1 cellular context compared by ENCODE assay signal in genomic region chr1:39720094-39720999, GRCh38.
TF ChIP-seq lines count a peak whose summit lies in the region.

No MANE protein-coding gene starts in this region.

TF ChIP-seq in K562, 482 proteins besides CTCF, POLR2A, EP300 and RAD21:
- TF ChIP-seq MXI1 (IDR thresholded peaks at IDR 0.05; ENCODE audit: low read depth, low read length) = no peak
- no peak for TF ChIP-seq ZNF76 (CRISPR knock-in tag; IDR thresholded peaks at IDR 0.05; ENCODE audit: borderline replicate concordance)
- TF ChIP-seq PHB2 (IDR thresholded peaks at IDR 0.05; ENCODE audit: low read depth) = no peak
- 0 out of 2 replicates have a peak, but pooled peaks have one; percentile 49 for TF ChIP-seq ZZZ3 (IDR thresholded peaks at IDR 0.05)
- no peak for TF ChIP-seq BHLHE40 (IDR thresholded peaks at IDR 0.05; ENCODE audit: low read length)
- TF ChIP-seq BRD4 (IDR thresholded peaks at IDR 0.05) = no peak
- no peak for TF ChIP-seq GATAD2A (IDR thresholded peaks at IDR 0.05)
- TF ChIP-seq ID3 (CRISPR knock-in tag; IDR thresholded peaks at IDR 0.05) = no peak
- no peak for TF ChIP-seq ID3 (tag; IDR thresholded peaks at IDR 0.05)
- TF ChIP-seq CC2D1A (IDR thresholded peaks at IDR 0.05) = peak; percentile 45; the same call in 1 of the 2 replicates
- TF ChIP-seq TCF7L2 (IDR thresholded peaks at IDR 0.05; ENCODE audit: low read depth, low read length) = no peak
- TF ChIP-seq ZNF384 (IDR thresholded peaks at IDR 0.05; ENCODE audit: low read depth, low read length) = peak; percentile 87
- peak; percentile 82 for TF ChIP-seq FOXJ2 (tag; IDR thresholded peaks at IDR 0.05)
- no peak for TF ChIP-seq PCBP2 (IDR thresholded peaks at IDR 0.05; ENCODE audit: low read depth, low read length, poor library complexity, severe bottlenecking)
- TF ChIP-seq, protein P1, sequence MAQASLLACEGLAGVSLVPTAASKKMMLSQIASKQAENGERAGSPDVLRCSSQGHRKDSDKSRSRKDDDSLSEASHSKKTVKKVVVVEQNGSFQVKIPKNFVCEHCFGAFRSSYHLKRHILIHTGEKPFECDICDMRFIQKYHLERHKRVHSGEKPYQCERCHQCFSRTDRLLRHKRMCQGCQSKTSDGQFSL (CRISPR knock-in tag; IDR thresholded peaks at IDR 0.05) = no peak
- TF ChIP-seq, protein P1 (tag; IDR thresholded peaks at IDR 0.05) = no peak
- no peak for TF ChIP-seq ZNF639 (CRISPR knock-in tag; conservative IDR thresholded peaks at IDR 0.05 in 1 of 2, IDR thresholded peaks at IDR 0.05 in 1 of 2)
- no peak for TF ChIP-seq THRA (IDR thresholded peaks at IDR 0.05)
- TF ChIP-seq ELF1 (tag; IDR thresholded peaks at IDR 0.05) = peak; percentile 23; the same call in 1 of the 2 replicates
- no peak for TF ChIP-seq CEBPG (CRISPR knock-in tag; IDR thresholded peaks at IDR 0.05)
- 0 out of 4 replicates have a peak, but pooled peaks of 1 of the 2 experiments have one; percentile 36 for TF ChIP-seq CEBPG (tag; conservative IDR thresholded peaks at IDR 0.05 in 1 of 2, IDR thresholded peaks at IDR 0.05 in 1 of 2)
- TF ChIP-seq RREB1 (CRISPR knock-in tag; IDR thresholded peaks at IDR 0.05) = no peak
- TF ChIP-seq FOXK2 (conservative IDR thresholded peaks at IDR 0.05 in 1 of 2, IDR thresholded peaks at IDR 0.05 in 1 of 2; ENCODE audit: low read depth in 2 of 2) = no peak
- no peak for TF ChIP-seq MTA3 (IDR thresholded peaks at IDR 0.05; ENCODE audit: borderline replicate concordance)
- TF ChIP-seq ELF4 (CRISPR knock-in tag; IDR thresholded peaks at IDR 0.05) = no peak
- no peak for TF ChIP-seq E2F4 (CRISPR knock-in tag; IDR thresholded peaks at IDR 0.05; ENCODE audit: low read depth)
- no peak for TF ChIP-seq CCAR2 (IDR thresholded peaks at IDR 0.05; ENCODE audit: low read depth, low read length)
- TF ChIP-seq SMARCC2 (IDR thresholded peaks at IDR 0.05; ENCODE audit: low read depth) = no peak
- TF ChIP-seq ZNF175 (CRISPR knock-in tag; IDR thresholded peaks at IDR 0.05; ENCODE audit: low read depth) = no peak
- peak; percentile 37; the same call in 1 of the 2 replicates for TF ChIP-seq ARID2 (IDR thresholded peaks at IDR 0.05)
- peak; percentile 68; the same call in 1 of the 2 replicates for TF ChIP-seq ARID3A (IDR thresholded peaks at IDR 0.05; ENCODE audit: borderline replicate concordance, low read depth, low read length)
- no peak for TF ChIP-seq ZBTB17 (CRISPR knock-in tag; IDR thresholded peaks at IDR 0.05)
- no peak for TF ChIP-seq ZNF644 (tag; IDR thresholded peaks at IDR 0.05; ENCODE audit: low read depth)
- no peak for TF ChIP-seq TCFL5 (CRISPR knock-in tag; conservative IDR thresholded peaks at IDR 0.05)
- peak; percentile 85 for TF ChIP-seq DEAF1 (CRISPR knock-in tag; IDR thresholded peaks at IDR 0.05)
- TF ChIP-seq DIDO1 (tag; IDR thresholded peaks at IDR 0.05; ENCODE audit: low read depth) = no peak
- TF ChIP-seq C11orf30 (IDR thresholded peaks at IDR 0.05; ENCODE audit: low read depth) = no peak; the same call in 1 of the 2 replicates
- no peak for TF ChIP-seq HNRNPUL1 (IDR thresholded peaks at IDR 0.05; ENCODE audit: low read length)
- peak; percentile 61 for TF ChIP-seq ZNF316 (IDR thresholded peaks at IDR 0.05)
- no peak for TF ChIP-seq RBM39 (optimal IDR thresholded peaks at IDR 0.05; ENCODE audit: low read depth, low read length)
- peak; percentile 81 for TF ChIP-seq SMC3 (conservative IDR thresholded peaks at IDR 0.05; ENCODE audit: insufficient read depth, low read depth, low read length)
- TF ChIP-seq HOXB6 (CRISPR knock-in tag; IDR thresholded peaks at IDR 0.05; ENCODE audit: borderline replicate concordance) = no peak
- no peak for TF ChIP-seq ATF3 (IDR thresholded peaks at IDR 0.05)
- TF ChIP-seq ATF3 (CRISPR knock-in tag; conservative IDR thresholded peaks at IDR 0.05) = no peak
- no peak for TF ChIP-seq SMARCA5 (IDR thresholded peaks at IDR 0.05)
- TF ChIP-seq RFX1 (IDR thresholded peaks at IDR 0.05) = peak; percentile 50
- TF ChIP-seq IRF2 (CRISPR knock-in tag; IDR thresholded peaks at IDR 0.05) = no peak
- no peak for TF ChIP-seq ZNF699 (CRISPR knock-in tag; IDR thresholded peaks at IDR 0.05; ENCODE audit: insufficient replicate concordance)
- TF ChIP-seq SMAD1 (IDR thresholded peaks at IDR 0.05; ENCODE audit: low read depth, low read length, partially characterized antibody) = no peak
- peak; percentile 31; the same call in 1 of the 2 replicates for TF ChIP-seq ELF2 (CRISPR knock-in tag; IDR thresholded peaks at IDR 0.05)
- TF ChIP-seq, protein P2, sequence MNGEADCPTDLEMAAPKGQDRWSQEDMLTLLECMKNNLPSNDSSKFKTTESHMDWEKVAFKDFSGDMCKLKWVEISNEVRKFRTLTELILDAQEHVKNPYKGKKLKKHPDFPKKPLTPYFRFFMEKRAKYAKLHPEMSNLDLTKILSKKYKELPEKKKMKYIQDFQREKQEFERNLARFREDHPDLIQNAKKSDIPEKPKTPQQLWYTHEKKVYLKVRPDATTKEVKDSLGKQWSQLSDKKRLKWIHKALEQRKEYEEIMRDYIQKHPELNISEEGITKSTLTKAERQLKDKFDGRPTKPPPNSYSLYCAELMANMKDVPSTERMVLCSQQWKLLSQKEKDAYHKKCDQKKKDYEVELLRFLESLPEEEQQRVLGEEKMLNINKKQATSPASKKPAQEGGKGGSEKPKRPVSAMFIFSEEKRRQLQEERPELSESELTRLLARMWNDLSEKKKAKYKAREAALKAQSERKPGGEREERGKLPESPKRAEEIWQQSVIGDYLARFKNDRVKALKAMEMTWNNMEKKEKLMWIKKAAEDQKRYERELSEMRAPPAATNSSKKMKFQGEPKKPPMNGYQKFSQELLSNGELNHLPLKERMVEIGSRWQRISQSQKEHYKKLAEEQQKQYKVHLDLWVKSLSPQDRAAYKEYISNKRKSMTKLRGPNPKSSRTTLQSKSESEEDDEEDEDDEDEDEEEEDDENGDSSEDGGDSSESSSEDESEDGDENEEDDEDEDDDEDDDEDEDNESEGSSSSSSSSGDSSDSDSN (IDR thresholded peaks at IDR 0.05; ENCODE audit: borderline replicate concordance in 1 of 2, low read depth in 2 of 2, low read length in 2 of 2) = no peak
